Comparison of ENCODE assay signal across 1 cellular context in genomic region chr19:17572640-17573039, GRCh38.
TF ChIP-seq lines count a peak whose summit lies in the region.

No MANE protein-coding gene starts in this region.

TF ChIP-seq in IMR-90, 13 proteins besides CTCF, POLR2A, EP300 and RAD21:
- TF ChIP-seq NFE2L2 (IDR thresholded peaks at IDR 0.05; ENCODE audit: low read depth, low read length), result no peak
- TF ChIP-seq CHD1 (IDR thresholded peaks at IDR 0.05; ENCODE audit: low read depth, low read length), result no peak
- no peak for TF ChIP-seq FOS (IDR thresholded peaks at IDR 0.05; ENCODE audit: low read depth, low read length)
- no peak for TF ChIP-seq MXI1 (IDR thresholded peaks at IDR 0.05; ENCODE audit: borderline replicate concordance, low read depth, low read length)
- TF ChIP-seq BHLHE40 (IDR thresholded peaks at IDR 0.05; ENCODE audit: low read depth, low read length), result no peak
- no peak for TF ChIP-seq MAZ (IDR thresholded peaks at IDR 0.05; ENCODE audit: borderline replicate concordance, low read depth, low read length)
- TF ChIP-seq, protein P1, sequence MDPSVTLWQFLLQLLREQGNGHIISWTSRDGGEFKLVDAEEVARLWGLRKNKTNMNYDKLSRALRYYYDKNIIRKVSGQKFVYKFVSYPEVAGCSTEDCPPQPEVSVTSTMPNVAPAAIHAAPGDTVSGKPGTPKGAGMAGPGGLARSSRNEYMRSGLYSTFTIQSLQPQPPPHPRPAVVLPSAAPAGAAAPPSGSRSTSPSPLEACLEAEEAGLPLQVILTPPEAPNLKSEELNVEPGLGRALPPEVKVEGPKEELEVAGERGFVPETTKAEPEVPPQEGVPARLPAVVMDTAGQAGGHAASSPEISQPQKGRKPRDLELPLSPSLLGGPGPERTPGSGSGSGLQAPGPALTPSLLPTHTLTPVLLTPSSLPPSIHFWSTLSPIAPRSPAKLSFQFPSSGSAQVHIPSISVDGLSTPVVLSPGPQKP (IDR thresholded peaks at IDR 0.05; ENCODE audit: borderline replicate concordance, low read depth, low read length), result no peak
- no peak for TF ChIP-seq SMC3 (IDR thresholded peaks at IDR 0.05; ENCODE audit: low read depth, low read length)
- TF ChIP-seq, protein P2, sequence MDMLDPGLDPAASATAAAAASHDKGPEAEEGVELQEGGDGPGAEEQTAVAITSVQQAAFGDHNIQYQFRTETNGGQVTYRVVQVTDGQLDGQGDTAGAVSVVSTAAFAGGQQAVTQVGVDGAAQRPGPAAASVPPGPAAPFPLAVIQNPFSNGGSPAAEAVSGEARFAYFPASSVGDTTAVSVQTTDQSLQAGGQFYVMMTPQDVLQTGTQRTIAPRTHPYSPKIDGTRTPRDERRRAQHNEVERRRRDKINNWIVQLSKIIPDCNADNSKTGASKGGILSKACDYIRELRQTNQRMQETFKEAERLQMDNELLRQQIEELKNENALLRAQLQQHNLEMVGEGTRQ (IDR thresholded peaks at IDR 0.05; ENCODE audit: low read depth, low read length), result no peak
- no peak for TF ChIP-seq RFX5 (IDR thresholded peaks at IDR 0.05; ENCODE audit: low read depth, low read length)
- TF ChIP-seq RCOR1 (IDR thresholded peaks at IDR 0.05; ENCODE audit: insufficient replicate concordance, low read length), result no peak
- TF ChIP-seq MAFK (IDR thresholded peaks at IDR 0.05; ENCODE audit: low read depth, low read length), result no peak
- TF ChIP-seq CEBPB (IDR thresholded peaks at IDR 0.05; ENCODE audit: low read depth, low read length), result no peak
TF ChIP-seq in IMR-90: peak in this region for 0.
